2 cellular contexts compared by ENCODE assay signal in genomic region chr17:81292450-81292849, GRCh38.
A peak's percentile ranks its signal among the peaks of the same experiment; 100 is the strongest.
TF ChIP-seq lines count a peak whose summit lies in the region.

No MANE protein-coding gene starts in this region.

TF ChIP-seq in SK-N-SH, 30 proteins besides CTCF, POLR2A, EP300 and RAD21 (continued from another document):
- no peak for TF ChIP-seq REST (IDR thresholded peaks at IDR 0.05; ENCODE audit: low read depth, low read length)
- TF ChIP-seq MXI1 (IDR thresholded peaks at IDR 0.05; ENCODE audit: low read depth, low read length) = peak; percentile 67; the same call in 1 of the 2 replicates

TF ChIP-seq in SK-N-SH treated with all-trans-retinoic acid at 6 μM for 48 hours, 23 proteins besides CTCF, POLR2A, EP300 and RAD21 (continued from another document):
- TF ChIP-seq TSHZ2 (CRISPR knock-in tag; IDR thresholded peaks at IDR 0.05) (no peak), ZNF565 (CRISPR knock-in tag; conservative IDR thresholded peaks at IDR 0.05; ENCODE audit: low read depth) (no peak), TCF4 (CRISPR knock-in tag; IDR thresholded peaks at IDR 0.05; ENCODE audit: borderline replicate concordance) (no peak), POU6F1 (CRISPR knock-in tag; IDR thresholded peaks at IDR 0.05; ENCODE audit: borderline replicate concordance, low read depth) (no peak), ZNF70 (CRISPR knock-in tag; IDR thresholded peaks at IDR 0.05) (no peak), GLIS3 (CRISPR knock-in tag; IDR thresholded peaks at IDR 0.05) (no peak), SNAI2 (CRISPR knock-in tag; IDR thresholded peaks at IDR 0.05) (no peak), ZFP3 (CRISPR knock-in tag; IDR thresholded peaks at IDR 0.05) (no peak), ZNF8 (CRISPR knock-in tag; IDR thresholded peaks at IDR 0.05) (no peak), RARB (CRISPR knock-in tag; IDR thresholded peaks at IDR 0.05) (no peak), ZC3H10 (CRISPR knock-in tag; IDR thresholded peaks at IDR 0.05) (no peak), ESRRG (CRISPR knock-in tag; IDR thresholded peaks at IDR 0.05) (no peak), OSR1 (CRISPR knock-in tag; IDR thresholded peaks at IDR 0.05) (no peak), ZFP30 (CRISPR knock-in tag; IDR thresholded peaks at IDR 0.05) (no peak), BACH2 (CRISPR knock-in tag; IDR thresholded peaks at IDR 0.05; ENCODE audit: borderline replicate concordance) (no peak), PPARA (CRISPR knock-in tag; IDR thresholded peaks at IDR 0.05; ENCODE audit: borderline replicate concordance) (no peak)
- TF ChIP-seq, protein P1, sequence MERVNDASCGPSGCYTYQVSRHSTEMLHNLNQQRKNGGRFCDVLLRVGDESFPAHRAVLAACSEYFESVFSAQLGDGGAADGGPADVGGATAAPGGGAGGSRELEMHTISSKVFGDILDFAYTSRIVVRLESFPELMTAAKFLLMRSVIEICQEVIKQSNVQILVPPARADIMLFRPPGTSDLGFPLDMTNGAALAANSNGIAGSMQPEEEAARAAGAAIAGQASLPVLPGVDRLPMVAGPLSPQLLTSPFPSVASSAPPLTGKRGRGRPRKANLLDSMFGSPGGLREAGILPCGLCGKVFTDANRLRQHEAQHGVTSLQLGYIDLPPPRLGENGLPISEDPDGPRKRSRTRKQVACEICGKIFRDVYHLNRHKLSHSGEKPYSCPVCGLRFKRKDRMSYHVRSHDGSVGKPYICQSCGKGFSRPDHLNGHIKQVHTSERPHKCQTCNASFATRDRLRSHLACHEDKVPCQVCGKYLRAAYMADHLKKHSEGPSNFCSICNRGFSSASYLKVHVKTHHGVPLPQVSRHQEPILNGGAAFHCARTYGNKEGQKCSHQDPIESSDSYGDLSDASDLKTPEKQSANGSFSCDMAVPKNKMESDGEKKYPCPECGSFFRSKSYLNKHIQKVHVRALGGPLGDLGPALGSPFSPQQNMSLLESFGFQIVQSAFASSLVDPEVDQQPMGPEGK (CRISPR knock-in tag; IDR thresholded peaks at IDR 0.05; ENCODE audit: borderline replicate concordance) = no peak
- TF ChIP-seq, protein P2, sequence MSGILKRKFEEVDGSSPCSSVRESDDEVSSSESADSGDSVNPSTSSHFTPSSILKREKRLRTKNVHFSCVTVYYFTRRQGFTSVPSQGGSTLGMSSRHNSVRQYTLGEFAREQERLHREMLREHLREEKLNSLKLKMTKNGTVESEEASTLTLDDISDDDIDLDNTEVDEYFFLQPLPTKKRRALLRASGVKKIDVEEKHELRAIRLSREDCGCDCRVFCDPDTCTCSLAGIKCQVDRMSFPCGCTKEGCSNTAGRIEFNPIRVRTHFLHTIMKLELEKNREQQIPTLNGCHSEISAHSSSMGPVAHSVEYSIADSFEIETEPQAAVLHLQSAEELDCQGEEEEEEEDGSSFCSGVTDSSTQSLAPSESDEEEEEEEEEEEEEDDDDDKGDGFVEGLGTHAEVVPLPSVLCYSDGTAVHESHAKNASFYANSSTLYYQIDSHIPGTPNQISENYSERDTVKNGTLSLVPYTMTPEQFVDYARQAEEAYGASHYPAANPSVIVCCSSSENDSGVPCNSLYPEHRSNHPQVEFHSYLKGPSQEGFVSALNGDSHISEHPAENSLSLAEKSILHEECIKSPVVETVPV (CRISPR knock-in tag; IDR thresholded peaks at IDR 0.05) = no peak
